ENCODE assay signal across 11 cellular contexts in genomic region chr4:182189107-182189878, GRCh38. TPM values are rescaled to one million over a fixed set of nuclear protein-coding genes. Genes with fewer than 3 reads are reported as not detected.
DNase-seq lines count a peak whose midpoint lies in the region; ATAC-seq and TF ChIP-seq lines count a peak whose summit lies in the region.
"Had no signal": no experiment of that assay in that cellular context is flagged by ENCODE, and none has a peak within 500 bp of the region (broad histone marks: within the 10 kb centered on the region; RNA-seq: fewer than 3 reads in every experiment).

No MANE protein-coding gene starts in this region.

- H3K9me3 ChIP-seq in skeletal muscle satellite cell (replicated peaks; ENCODE audit: low read length) (no peaks in the 10 kb centered on the region), right lobe of liver (no peaks in the 10 kb centered on the region)
- H3K9me3 ChIP-seq: prostate gland had no signal

- H3K27ac ChIP-seq in GM23338 (ENCODE audit: low read depth) (no peak overlapping the region), right lobe of liver (no peak overlapping the region)
- H3K27ac ChIP-seq: prostate gland had no signal

- no peaks in the 10 kb centered on the region for H3K36me3 Mint-ChIP-seq in GM23338 (ENCODE audit: low read depth)

- 63% methylated on average over 7 of the region's 8 CpGs for WGBS in right lobe of liver (ENCODE audit: insufficient coverage, low coverage, low lambda C conversion rate, missing lambda C conversion rate)

- no peak overlapping the region for H2AFZ ChIP-seq in GM23338

- H3K4me3 ChIP-seq in GM23338 (no peak overlapping the region), fibroblast of pulmonary artery (replicated peaks; ENCODE audit: low read depth, low read length) (no peak overlapping the region), skeletal muscle satellite cell (ENCODE audit: low read length) (peak overlapping the region; percentile 20), right lobe of liver (no peak overlapping the region)
- H3K4me3 ChIP-seq: prostate gland had no signal

- no peaks in the 10 kb centered on the region for H3K9me2 ChIP-seq in GM23338 (ENCODE audit: insufficient read depth)

- no peaks in the 10 kb centered on the region for H3K9me3 Mint-ChIP-seq in GM23338

- H3F3A ChIP-seq in GM23338 (replicated peaks; ENCODE audit: low read depth) = no peaks in the 10 kb centered on the region

- H4K20me1 ChIP-seq in GM23338 (replicated peaks; ENCODE audit: insufficient read depth) = no peaks in the 10 kb centered on the region

- H3K79me2 ChIP-seq in GM23338 (replicated peaks; ENCODE audit: insufficient read depth) = no peaks in the 10 kb centered on the region

- no peak for TF ChIP-seq POLR2A in right lobe of liver (IDR thresholded peaks at IDR 0.05)

- H3K9ac ChIP-seq in skeletal muscle satellite cell (ENCODE audit: low read depth, low read length) = no peak overlapping the region

- ATAC-seq in GM23338 (peak; percentile 48), right lobe of liver (no peak), GM21529 (IDR thresholded peaks at IDR 0.05; ENCODE audit: unreplicated experiment) (no peak)
- ATAC-seq: left lobe of liver had no signal

- H3K27ac Mint-ChIP-seq in GM23338 = no peak overlapping the region

- peaks cover 22% of the 10 kb centered on the region for H3K4me1 Mint-ChIP-seq in GM23338

- no peak overlapping the region for H3K4me3 Mint-ChIP-seq in GM23338

- DNase-seq in GM23338 (ENCODE audit: low spot score) (no peak), RPMI7951 (ENCODE audit: low read depth) (peak; percentile 97), fibroblast of pulmonary artery (ENCODE audit: low read depth) (peak; percentile 65), right lobe of liver (no peak), DMS53 (lab: John Stamatoyannopoulos, UW) (no peak)
- no peak for DNase-seq in stimulated activated CD4-positive, alpha-beta T cell treated with anti-CD3 and anti-CD28 coated beads, Interleukin-4, amount 100 ng/mL, for 24 hours
- DNase-seq: NCI-H526 treated with DMSO at 0.1 percent for 48 hours had no signal

- H3K27me3 ChIP-seq in GM23338 (ENCODE audit: insufficient read depth) (no peaks in the 10 kb centered on the region), skeletal muscle satellite cell (ENCODE audit: control insufficient read depth, insufficient read depth, low read length) (no peaks in the 10 kb centered on the region), right lobe of liver (no peaks in the 10 kb centered on the region)

- no peaks in the 10 kb centered on the region for H3K36me3 ChIP-seq in GM23338 (ENCODE audit: insufficient read depth)
- no peaks in the 10 kb centered on the region for H3K36me3 ChIP-seq in skeletal muscle satellite cell (ENCODE audit: insufficient read depth, low read length)
- H3K36me3 ChIP-seq in right lobe of liver = no peaks in the 10 kb centered on the region
- H3K36me3 ChIP-seq: prostate gland had no signal

- no peak overlapping the region for H3K4me2 ChIP-seq in GM23338
- peak overlapping the region; percentile 54 for H3K4me2 ChIP-seq in skeletal muscle satellite cell (ENCODE audit: low read length)

- no peak for TF ChIP-seq CTCF in GM23338 (conservative IDR thresholded peaks at IDR 0.05; ENCODE audit: low read depth in 2 of 2)
- no peak for TF ChIP-seq CTCF in fibroblast of pulmonary artery (IDR thresholded peaks at IDR 0.05; ENCODE audit: low read length, missing control alignments)
- TF ChIP-seq CTCF in right lobe of liver (IDR thresholded peaks at IDR 0.05) = no peak

- intact Hi-C loops in right lobe of liver (cut with DNase I) = no loop called here

- peaks cover 2% of the 10 kb centered on the region for H3K27me3 Mint-ChIP-seq in GM23338 (ENCODE audit: insufficient read depth, low read depth, poor library complexity)

- 0 out of 2 replicates have a peak, but pooled peaks cover 5% of the 10 kb centered on the region for H3K4me1 ChIP-seq in GM23338 (ENCODE audit: insufficient read depth)
- H3K4me1 ChIP-seq in skeletal muscle satellite cell (ENCODE audit: control insufficient read depth, insufficient read depth, low read length) = peaks cover 39% of the 10 kb centered on the region
- H3K4me1 ChIP-seq in right lobe of liver = no peaks in the 10 kb centered on the region
- H3K4me1 ChIP-seq: prostate gland had no signal

TF ChIP-seq in GM23338, 12 proteins besides CTCF, POLR2A, EP300 and RAD21 (continues in another document):
- TF ChIP-seq REST (IDR thresholded peaks at IDR 0.05; ENCODE audit: unreplicated experiment) = no peak
- TF ChIP-seq ETS1 (IDR thresholded peaks at IDR 0.05) = no peak
- TF ChIP-seq CREB1 (CRISPR knock-in tag; IDR thresholded peaks at IDR 0.05; ENCODE audit: low read depth) = no peak
- TF ChIP-seq POLR2AphosphoS5 (IDR thresholded peaks at IDR 0.05; ENCODE audit: low read depth) = no peak
- no peak for TF ChIP-seq NANOG (IDR thresholded peaks at IDR 0.05; ENCODE audit: borderline replicate concordance)
- no peak for TF ChIP-seq JUNB (IDR thresholded peaks at IDR 0.05; ENCODE audit: unreplicated experiment)
- TF ChIP-seq EZH2phosphoT487 (IDR thresholded peaks at IDR 0.05; ENCODE audit: unreplicated experiment) = no peak
- TF ChIP-seq EZH2 (IDR thresholded peaks at IDR 0.05; ENCODE audit: low read depth, unreplicated experiment) = no peak

RNA-seq across cellular contexts. Expression of gene TENM3, which starts 53.9 kb away (rescaled TPM):
- total RNA-seq in GM23338 (2014; rRNA removed; shearing (Covaris generic)) = 128 and 132 TPM in 2 replicates
- 19.1 and 22.2 TPM in 2 replicates for polyA plus RNA-seq in GM23338 (2016; fragmentation: Nextera tagmentation; extraction: Ambion mirVana)
- total RNA-seq in RPMI7951 (2014; rRNA removed; shearing (Covaris generic)) = 18.2 and 20.1 TPM in 2 replicates
- total RNA-seq in skeletal muscle satellite cell (2012; rRNA removed) = 17.5 and 55.7 TPM in 2 replicates
- 1 to 10 TPM in 3 of 6 experiments, under 1 TPM in 3; 0.06 to 3.0 (median 1.1) TPM for total RNA-seq in right lobe of liver

Comparison
In these comparisons a context has a peak if more than half of its experiments do, and no peak if none do; other contexts are left out.
1. DNase-seq: peak in RPMI7951 (single experiment) and fibroblast of pulmonary artery (single experiment); none in GM23338 (single experiment), right lobe of liver (0 of 3), stimulated activated CD4-positive, alpha-beta T cell treated with anti-CD3 and anti-CD28 coated beads, Interleukin-4, amount 100 ng/mL, for 24 hours (single experiment) and DMS53 (single experiment).